In the genomic region with DNA sequence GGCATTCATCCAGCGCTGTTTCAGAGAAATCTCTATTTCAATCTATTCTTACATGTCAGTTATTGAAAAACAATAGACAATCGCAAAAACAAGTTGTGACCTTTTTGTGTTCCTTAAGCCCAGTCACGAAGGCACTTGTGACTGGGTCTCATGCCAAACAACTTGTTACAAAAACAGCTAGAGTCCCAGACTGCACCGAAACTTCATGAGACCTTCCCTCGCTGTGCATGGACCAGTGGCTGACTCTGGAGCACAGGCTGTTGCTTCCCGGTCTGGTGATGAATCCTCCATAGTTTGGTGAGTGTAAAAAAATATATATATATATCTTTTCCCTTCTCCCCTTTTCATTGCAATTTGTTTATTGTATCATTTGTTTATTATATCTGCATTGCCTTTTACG, we compare ENCODE assay signal across 12 cellular contexts. TPM values are rescaled to one million over a fixed set of nuclear protein-coding genes. Genes with fewer than 3 reads are reported as not detected.
DNase-seq lines count a peak whose midpoint lies in the region; ATAC-seq, FAIRE-seq and TF ChIP-seq lines count a peak whose summit lies in the region.
"Not testable (repeated sequence)": the region's sequence is repeated elsewhere in the genome, so short reads cannot be mapped to it uniquely, and the experiment has no call there.
"Had no signal": no experiment of that assay in that cellular context is flagged by ENCODE, and none has a peak within 500 bp of the region (broad histone marks: within the 10 kb centered on the region; RNA-seq: fewer than 3 reads in every experiment).

No MANE protein-coding gene starts in this region.

- H4K20me1 ChIP-seq in HepG2 (ENCODE audit: insufficient read depth, low read length), result not testable (repeated sequence)

- not testable (repeated sequence) for H3K9ac ChIP-seq in HepG2 (ENCODE audit: insufficient read depth, low read depth, low read length)

- TF ChIP-seq RAD21 in HepG2 (CRISPR knock-in tag; IDR thresholded peaks at IDR 0.05), result not testable (repeated sequence)

- not testable (repeated sequence) for H3K36me3 ChIP-seq in body of pancreas (replicated peaks in 1 of 2; ENCODE audit: insufficient read depth in 1 of 2, low read depth in 2 of 2); left lung; HepG2 (replicated peaks in 1 of 2; ENCODE audit: control insufficient read depth in 1 of 2, insufficient read depth in 2 of 2, low read length in 2 of 2); right lobe of liver; lower lobe of right lung; pancreas; upper lobe of right lung

- FAIRE-seq in HepG2 (lab: Jason Lieb, UNC); pancreas (lab: Jason Lieb, UNC): not testable (repeated sequence)

- TF ChIP-seq CTCF in body of pancreas (IDR thresholded peaks at IDR 0.05); left lung (IDR thresholded peaks at IDR 0.05); HepG2 (CRISPR knock-in tag; IDR thresholded peaks at IDR 0.05); right lobe of liver (IDR thresholded peaks at IDR 0.05); lower lobe of right lung (IDR thresholded peaks at IDR 0.05); pancreas (IDR thresholded peaks at IDR 0.05); upper lobe of right lung (IDR thresholded peaks at IDR 0.05): not testable (repeated sequence)

- H3K27ac ChIP-seq in body of pancreas; left lung; HepG2 (ENCODE audit: extremely low read length, insufficient read depth, low read length); right lobe of liver; lower lobe of right lung; pancreas; upper lobe of right lung: not testable (repeated sequence)

- H3K4me2 ChIP-seq in HepG2 (ENCODE audit: low read depth, low read length), result not testable (repeated sequence)

- not testable (repeated sequence) for H3K9me3 ChIP-seq in body of pancreas; left lung; HepG2 (ENCODE audit: low read length); right lobe of liver; lower lobe of right lung; pancreas; upper lobe of right lung

- ATAC-seq in body of pancreas (peak; percentile 59), left lobe of liver (peak; percentile 84), left lung (peak; percentile 58), HepG2 (0 out of 3 replicates have a peak, but pooled peaks have one; percentile 25), right lobe of liver (peak; percentile 70 to 88 (median 83)), lower lobe of right lung (peak; percentile 37 to 69), pancreas (peak; percentile 33 to 52 (median 41)), upper lobe of right lung (peak; percentile 31)

- H3K79me2 ChIP-seq in HepG2 (ENCODE audit: insufficient read depth, low read length), result not testable (repeated sequence)

- H3K4me3 ChIP-seq in body of pancreas; left lung; HepG2 (replicated peaks in 1 of 3; ENCODE audit: insufficient read depth in 1 of 3, low read depth in 2 of 3, low read length in 3 of 3); right lobe of liver; lower lobe of right lung; pancreas; upper lobe of right lung: not testable (repeated sequence)

- TF ChIP-seq POLR2A in body of pancreas (IDR thresholded peaks at IDR 0.05); HepG2 (IDR thresholded peaks at IDR 0.05; ENCODE audit: insufficient read depth in 1 of 2, low read depth in 2 of 2, low read length in 2 of 2); right lobe of liver (IDR thresholded peaks at IDR 0.05): not testable (repeated sequence)

- intact Hi-C loops in body of pancreas (cut with DNase I); left lung (cut with DNase I); HepG2 (cut with micrococcal nuclease; ENCODE audit: unreplicated experiment); right lobe of liver (cut with DNase I); lower lobe of right lung (cut with DNase I); pancreas (cut with DNase I); upper lobe of right lung (cut with DNase I): not testable (repeated sequence)

- no CpG with 5 or more reads among the region's 7 CpGs for WGBS in body of pancreas, 2 donors
- no CpG with 5 or more reads among the region's 7 CpGs for WGBS in HepG2 (ENCODE audit: low lambda C conversion rate)
- WGBS in right lobe of liver (ENCODE audit: insufficient coverage, low coverage, low lambda C conversion rate, missing lambda C conversion rate), result no CpG with 5 or more reads among the region's 7 CpGs
- WGBS in pancreas, 2 donors, result no CpG with 5 or more reads among the region's 7 CpGs

- POLR2A ChIA-PET in HepG2 (lab: Yijun Ruan, JAX), result not testable (repeated sequence)

- DNase-seq in body of pancreas; left lobe of liver (ENCODE audit: low spot score); left lung; HepG2 (ENCODE audit: low spot score); right lobe of liver; lower lobe of right lung; pancreas; upper lobe of right lung: not testable (repeated sequence)

- not testable (repeated sequence) for H3K27me3 ChIP-seq in body of pancreas; left lung; HepG2 (ENCODE audit: control insufficient read depth in 1 of 2, insufficient read depth in 2 of 2, low read length in 2 of 2); right lobe of liver; lower lobe of right lung (ENCODE audit: low read depth); pancreas; upper lobe of right lung

- BruUV-seq in HepG2 (replicated peaks; lab: Mats Ljungman, UMichigan), result not testable (repeated sequence)

- not testable (repeated sequence) for H2AFZ ChIP-seq in HepG2 (ENCODE audit: low read length)

- in situ Hi-C loops in HepG2 (cut with HindIII; ENCODE audit: extremely low pct_ligation_motif_present, low pct_unique_long_range_greater_than_20kb), result not testable (repeated sequence)

- not testable (repeated sequence) for H3K4me1 ChIP-seq in body of pancreas; left lung; HepG2 (ENCODE audit: insufficient read depth, low read length); right lobe of liver; lower lobe of right lung; pancreas; upper lobe of right lung

- CTCF ChIA-PET in HepG2 (lab: Yijun Ruan, JAX; ENCODE audit: low intra/inter-chr PET ratio, low total read pairs), result not testable (repeated sequence)

- not testable (repeated sequence) for TF ChIP-seq EP300 in HepG2 (IDR thresholded peaks at IDR 0.05; ENCODE audit: low read depth in 2 of 2, low read length in 2 of 2); HepG2 (CRISPR knock-in tag; IDR thresholded peaks at IDR 0.05; ENCODE audit: borderline replicate concordance)

RNA-seq across cellular contexts. Expression of a gene that starts 4.8 kb away (rescaled TPM):
- total RNA-seq in body of pancreas (1 to 10 TPM in 1 of 2 donors, not detected in 1; 8.3 TPM), left lobe of liver (not detected), left lung (1 to 10 TPM; 1.6 to 2.0 TPM), HepG2 (2016; rRNA removed; fragmentation: Illumina TruSeq; extraction: Trizol) (0.88 and 1.1 TPM in 2 replicates), right lobe of liver (under 1 TPM in 1 of 6 experiments, not detected in 5; 0.30 TPM), lower lobe of right lung (1.1 TPM), pancreas (1 to 10 TPM in 5 of 6 donors, under 1 TPM in 1; 0.63 to 4.6 (median 3.2) TPM), upper lobe of right lung (2.1 TPM)
- total RNA-seq in HepG2 (2016; cell fraction: cytosol; rRNA removed; fragmentation: Illumina TruSeq; extraction: Trizol; ENCODE audit: low read depth), result not detected in 2 replicates
- total RNA-seq in HepG2 (2016; cell fraction: insoluble cytoplasmic fraction; rRNA removed; fragmentation: Illumina TruSeq; extraction: Trizol), result 1.1 and 1.5 TPM in 2 replicates
- total RNA-seq in HepG2 (2016; cell fraction: membrane; rRNA removed; fragmentation: Illumina TruSeq; extraction: Trizol), result 0.59 and 1.1 TPM in 2 replicates
- total RNA-seq in HepG2 (2016; cell fraction: nucleus; rRNA removed; fragmentation: Illumina TruSeq; extraction: Trizol), result 1.6 TPM in 1 of 2 replicates, not detected in the other
- polyA plus RNA-seq in HepG2 (2011; rRNA removed) (0.86 and 2.3 TPM in 2 replicates), pancreas (1 to 10 TPM; 2.7 to 2.9 TPM)
- polyA plus RNA-seq in HepG2 (2011; cell fraction: cytosol; rRNA removed), result 1.00 and 1.4 TPM in 2 replicates
- polyA plus RNA-seq in HepG2 (2011; cell fraction: nucleus; rRNA removed), result 2.7 and 3.1 TPM in 2 replicates
- polyA plus RNA-seq in HepG2 (2012), result 0.95 TPM in 1 of 2 replicates, not detected in the other
- polyA plus RNA-seq in HepG2 (2016; cell fraction: cytosol; fragmentation: Illumina TruSeq; extraction: Trizol; ENCODE audit: low read depth), result 0.12 and 0.23 TPM in 2 replicates
- 0.25 and 0.79 TPM in 2 replicates for polyA plus RNA-seq in HepG2 (2016; cell fraction: insoluble cytoplasmic fraction; fragmentation: Illumina TruSeq; extraction: Trizol; ENCODE audit: low read depth)
- polyA plus RNA-seq in HepG2 (2016; cell fraction: membrane; fragmentation: Illumina TruSeq; extraction: Trizol; ENCODE audit: low read depth), result 0.17 and 0.68 TPM in 2 replicates
- 0.76 TPM in 1 of 2 replicates, not detected in the other for polyA plus RNA-seq in HepG2 (2016; cell fraction: nucleus; fragmentation: Illumina TruSeq; extraction: Trizol; ENCODE audit: insufficient read depth, low read depth)
- 0.12 and 1.7 TPM in 2 replicates for polyA minus RNA-seq in HepG2 (2011; rRNA and poly(A)+ RNA removed; ENCODE audit: low replicate concordance)
- polyA minus RNA-seq in HepG2 (2011; cell fraction: cytosol; rRNA and poly(A)+ RNA removed), result 2.1 and 2.5 TPM in 2 replicates
- polyA minus RNA-seq in HepG2 (2011; cell fraction: nucleus; rRNA and poly(A)+ RNA removed), result 4.0 and 5.2 TPM in 2 replicates
- total RNA-seq: Calu3; CD4-positive, alpha-beta T cell; CD4-positive, CD25-positive, alpha-beta regulatory T cell; CD8-positive, alpha-beta T cell had no signal

Comparison
In these comparisons a context has a peak if more than half of its experiments do, and no peak if none do; other contexts are left out.
1. ATAC-seq: peak in every context shown above with its lines; median percentile 84 in left lobe of liver; 83 in right lobe of liver; 59 in body of pancreas; 58 in left lung; 53 in lower lobe of right lung; 41 in pancreas; 31 in upper lobe of right lung; 25 in HepG2.